Comparison of ENCODE assay signal across 1 cellular context in the genomic region with DNA sequence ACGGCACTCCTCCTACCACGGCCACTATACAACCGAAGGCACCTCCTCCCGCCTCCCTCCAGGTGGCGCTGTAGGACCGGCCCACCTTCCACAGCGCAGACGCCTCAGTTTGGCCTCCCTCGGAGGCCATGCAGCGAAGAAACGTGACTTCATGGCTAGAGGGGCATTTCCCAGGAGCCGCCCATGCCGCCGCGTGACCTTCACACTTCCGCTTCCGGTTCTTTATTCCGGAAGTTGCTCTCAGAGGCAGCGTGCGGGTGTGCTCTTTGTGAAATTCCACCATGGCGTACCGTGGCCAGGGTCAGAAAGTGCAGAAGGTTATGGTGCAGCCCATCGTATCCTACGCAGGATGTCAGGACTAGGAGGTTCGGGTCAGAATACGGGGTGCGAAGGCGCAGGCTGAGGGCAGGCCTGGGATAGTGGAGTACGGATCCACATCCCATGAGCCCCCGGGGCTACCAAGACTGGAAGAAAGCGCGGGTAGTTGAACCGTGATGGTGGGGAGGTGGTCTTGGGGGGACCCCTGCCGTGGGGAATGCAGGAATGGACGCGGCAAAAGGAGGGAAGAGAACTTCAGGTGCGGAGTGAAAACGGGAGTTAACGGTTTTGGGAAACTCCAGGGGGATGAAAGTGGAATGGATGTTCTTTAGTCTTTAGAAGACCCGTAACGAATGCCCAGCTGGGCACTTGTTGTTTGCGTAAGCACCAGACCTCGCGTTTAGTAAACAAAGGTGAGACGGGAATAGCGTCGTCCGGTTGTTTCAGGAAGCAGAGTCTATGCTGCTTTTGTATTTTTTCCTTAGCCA.
TF ChIP-seq lines count a peak whose summit lies in the region.

A gene (plus strand): TSS at position 221 of the 806 bp plus-strand sequence. CDS start 61 bp downstream, at position 282.

TF ChIP-seq in K562, 482 proteins besides CTCF, POLR2A, EP300 and RAD21 (continued from another document and continues in another):
- peak; percentile 99 for TF ChIP-seq SP2 (IDR thresholded peaks at IDR 0.05; ENCODE audit: extremely low read depth, low read depth, low read length, poor library complexity, severe bottlenecking)
- TF ChIP-seq, protein P1, sequence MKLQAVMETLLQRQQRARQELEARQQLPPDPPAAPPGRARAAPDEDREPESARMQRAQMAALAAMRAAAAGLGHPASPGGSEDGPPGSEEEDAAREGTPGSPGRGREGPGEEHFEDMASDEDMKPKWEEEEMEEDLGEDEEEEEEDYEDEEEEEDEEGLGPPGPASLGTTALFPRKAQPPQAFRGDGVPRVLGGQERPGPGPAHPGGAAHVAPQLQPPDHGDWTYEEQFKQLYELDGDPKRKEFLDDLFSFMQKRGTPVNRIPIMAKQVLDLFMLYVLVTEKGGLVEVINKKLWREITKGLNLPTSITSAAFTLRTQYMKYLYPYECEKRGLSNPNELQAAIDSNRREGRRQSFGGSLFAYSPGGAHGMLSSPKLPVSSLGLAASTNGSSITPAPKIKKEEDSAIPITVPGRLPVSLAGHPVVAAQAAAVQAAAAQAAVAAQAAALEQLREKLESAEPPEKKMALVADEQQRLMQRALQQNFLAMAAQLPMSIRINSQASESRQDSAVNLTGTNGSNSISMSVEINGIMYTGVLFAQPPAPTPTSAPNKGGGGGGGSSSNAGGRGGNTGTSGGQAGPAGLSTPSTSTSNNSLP (IDR thresholded peaks at IDR 0.05; ENCODE audit: borderline replicate concordance, low read depth, low read length): peak; percentile 78; the same call in 1 of the 2 replicates
- TF ChIP-seq, protein P2, sequence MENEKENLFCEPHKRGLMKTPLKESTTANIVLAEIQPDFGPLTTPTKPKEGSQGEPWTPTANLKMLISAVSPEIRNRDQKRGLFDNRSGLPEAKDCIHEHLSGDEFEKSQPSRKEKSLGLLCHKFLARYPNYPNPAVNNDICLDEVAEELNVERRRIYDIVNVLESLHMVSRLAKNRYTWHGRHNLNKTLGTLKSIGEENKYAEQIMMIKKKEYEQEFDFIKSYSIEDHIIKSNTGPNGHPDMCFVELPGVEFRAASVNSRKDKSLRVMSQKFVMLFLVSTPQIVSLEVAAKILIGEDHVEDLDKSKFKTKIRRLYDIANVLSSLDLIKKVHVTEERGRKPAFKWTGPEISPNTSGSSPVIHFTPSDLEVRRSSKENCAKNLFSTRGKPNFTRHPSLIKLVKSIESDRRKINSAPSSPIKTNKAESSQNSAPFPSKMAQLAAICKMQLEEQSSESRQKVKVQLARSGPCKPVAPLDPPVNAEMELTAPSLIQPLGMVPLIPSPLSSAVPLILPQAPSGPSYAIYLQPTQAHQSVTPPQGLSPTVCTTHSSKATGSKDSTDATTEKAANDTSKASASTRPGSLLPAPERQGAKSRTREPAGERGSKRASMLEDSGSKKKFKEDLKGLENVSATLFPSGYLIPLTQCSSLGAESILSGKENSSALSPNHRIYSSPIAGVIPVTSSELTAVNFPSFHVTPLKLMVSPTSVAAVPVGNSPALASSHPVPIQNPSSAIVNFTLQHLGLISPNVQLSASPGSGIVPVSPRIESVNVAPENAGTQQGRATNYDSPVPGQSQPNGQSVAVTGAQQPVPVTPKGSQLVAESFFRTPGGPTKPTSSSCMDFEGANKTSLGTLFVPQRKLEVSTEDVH (IDR thresholded peaks at IDR 0.05; ENCODE audit: low read depth, partially characterized antibody): peak; percentile 99
- peak; percentile 97 for TF ChIP-seq TAF7 (tag; IDR thresholded peaks at IDR 0.05)
- peak; percentile 60 for TF ChIP-seq HNRNPLL (IDR thresholded peaks at IDR 0.05; ENCODE audit: low read depth, low read length, poor library complexity, severe bottlenecking)
- TF ChIP-seq CCAR2 (IDR thresholded peaks at IDR 0.05; ENCODE audit: low read depth, low read length): peak; percentile 89; the same call in 1 of the 2 replicates
- peak; percentile 83 for TF ChIP-seq CTBP1 (IDR thresholded peaks at IDR 0.05; ENCODE audit: borderline replicate concordance)
- peak; percentile 66; the same call in 1 of the 2 replicates for TF ChIP-seq NR1H2 (CRISPR knock-in tag; IDR thresholded peaks at IDR 0.05)
- peak; percentile 99 for TF ChIP-seq GABPB1 (CRISPR knock-in tag; IDR thresholded peaks at IDR 0.05)
- TF ChIP-seq PHF8 (IDR thresholded peaks at IDR 0.05; ENCODE audit: borderline replicate concordance, low read length): peak; percentile 98
- TF ChIP-seq, protein P3, sequence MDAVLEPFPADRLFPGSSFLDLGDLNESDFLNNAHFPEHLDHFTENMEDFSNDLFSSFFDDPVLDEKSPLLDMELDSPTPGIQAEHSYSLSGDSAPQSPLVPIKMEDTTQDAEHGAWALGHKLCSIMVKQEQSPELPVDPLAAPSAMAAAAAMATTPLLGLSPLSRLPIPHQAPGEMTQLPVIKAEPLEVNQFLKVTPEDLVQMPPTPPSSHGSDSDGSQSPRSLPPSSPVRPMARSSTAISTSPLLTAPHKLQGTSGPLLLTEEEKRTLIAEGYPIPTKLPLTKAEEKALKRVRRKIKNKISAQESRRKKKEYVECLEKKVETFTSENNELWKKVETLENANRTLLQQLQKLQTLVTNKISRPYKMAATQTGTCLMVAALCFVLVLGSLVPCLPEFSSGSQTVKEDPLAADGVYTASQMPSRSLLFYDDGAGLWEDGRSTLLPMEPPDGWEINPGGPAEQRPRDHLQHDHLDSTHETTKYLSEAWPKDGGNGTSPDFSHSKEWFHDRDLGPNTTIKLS (IDR thresholded peaks at IDR 0.05; ENCODE audit: borderline replicate concordance, low read depth): peak; percentile 95
- TF ChIP-seq TCF7L2 (IDR thresholded peaks at IDR 0.05; ENCODE audit: low read depth, low read length): peak; percentile 24; the same call in 1 of the 2 replicates
- TF ChIP-seq CSDE1 (IDR thresholded peaks at IDR 0.05): no peak; a peak in 2 of 4 replicates
- no peak for TF ChIP-seq ZNF785 (CRISPR knock-in tag; IDR thresholded peaks at IDR 0.05)
- TF ChIP-seq KLF6 (CRISPR knock-in tag; IDR thresholded peaks at IDR 0.05; ENCODE audit: borderline replicate concordance): peak; percentile 91; the same call in 1 of the 2 replicates
- TF ChIP-seq KLF16 (IDR thresholded peaks at IDR 0.05): peak; percentile 50; the same call in 1 of the 2 replicates
- peak; percentile 98 for TF ChIP-seq NR2C2 (CRISPR knock-in tag; IDR thresholded peaks at IDR 0.05)
- TF ChIP-seq NR2C2 (tag; IDR thresholded peaks at IDR 0.05): peak; percentile 99
- TF ChIP-seq, protein P4, sequence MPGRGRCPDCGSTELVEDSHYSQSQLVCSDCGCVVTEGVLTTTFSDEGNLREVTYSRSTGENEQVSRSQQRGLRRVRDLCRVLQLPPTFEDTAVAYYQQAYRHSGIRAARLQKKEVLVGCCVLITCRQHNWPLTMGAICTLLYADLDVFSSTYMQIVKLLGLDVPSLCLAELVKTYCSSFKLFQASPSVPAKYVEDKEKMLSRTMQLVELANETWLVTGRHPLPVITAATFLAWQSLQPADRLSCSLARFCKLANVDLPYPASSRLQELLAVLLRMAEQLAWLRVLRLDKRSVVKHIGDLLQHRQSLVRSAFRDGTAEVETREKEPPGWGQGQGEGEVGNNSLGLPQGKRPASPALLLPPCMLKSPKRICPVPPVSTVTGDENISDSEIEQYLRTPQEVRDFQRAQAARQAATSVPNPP (IDR thresholded peaks at IDR 0.05; ENCODE audit: borderline replicate concordance, insufficient read depth, insufficient read length): no peak
- TF ChIP-seq TAF1 (IDR thresholded peaks at IDR 0.05; ENCODE audit: control insufficient read depth, extremely low read depth, insufficient read depth, low read length, severe bottlenecking): peak; percentile 95
- no peak for TF ChIP-seq SREBF2 (CRISPR knock-in tag; IDR thresholded peaks at IDR 0.05)
- peak; percentile 81 for TF ChIP-seq RNF2 (IDR thresholded peaks at IDR 0.05)
- TF ChIP-seq NCOR1 (IDR thresholded peaks at IDR 0.05): peak; percentile 68
- TF ChIP-seq, protein P5, sequence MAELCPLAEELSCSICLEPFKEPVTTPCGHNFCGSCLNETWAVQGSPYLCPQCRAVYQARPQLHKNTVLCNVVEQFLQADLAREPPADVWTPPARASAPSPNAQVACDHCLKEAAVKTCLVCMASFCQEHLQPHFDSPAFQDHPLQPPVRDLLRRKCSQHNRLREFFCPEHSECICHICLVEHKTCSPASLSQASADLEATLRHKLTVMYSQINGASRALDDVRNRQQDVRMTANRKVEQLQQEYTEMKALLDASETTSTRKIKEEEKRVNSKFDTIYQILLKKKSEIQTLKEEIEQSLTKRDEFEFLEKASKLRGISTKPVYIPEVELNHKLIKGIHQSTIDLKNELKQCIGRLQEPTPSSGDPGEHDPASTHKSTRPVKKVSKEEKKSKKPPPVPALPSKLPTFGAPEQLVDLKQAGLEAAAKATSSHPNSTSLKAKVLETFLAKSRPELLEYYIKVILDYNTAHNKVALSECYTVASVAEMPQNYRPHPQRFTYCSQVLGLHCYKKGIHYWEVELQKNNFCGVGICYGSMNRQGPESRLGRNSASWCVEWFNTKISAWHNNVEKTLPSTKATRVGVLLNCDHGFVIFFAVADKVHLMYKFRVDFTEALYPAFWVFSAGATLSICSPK (IDR thresholded peaks at IDR 0.05; ENCODE audit: borderline replicate concordance): peak; percentile 25; the same call in 1 of the 2 replicates
- TF ChIP-seq NR2C1 (IDR thresholded peaks at IDR 0.05): peak; percentile 99
- TF ChIP-seq NR2C1 (tag; IDR thresholded peaks at IDR 0.05): peak; percentile 100
- peak; percentile 78 to 82 for TF ChIP-seq NRF1 (conservative IDR thresholded peaks at IDR 0.05 in 1 of 2, IDR thresholded peaks at IDR 0.05 in 1 of 2)
- TF ChIP-seq, protein P6, sequence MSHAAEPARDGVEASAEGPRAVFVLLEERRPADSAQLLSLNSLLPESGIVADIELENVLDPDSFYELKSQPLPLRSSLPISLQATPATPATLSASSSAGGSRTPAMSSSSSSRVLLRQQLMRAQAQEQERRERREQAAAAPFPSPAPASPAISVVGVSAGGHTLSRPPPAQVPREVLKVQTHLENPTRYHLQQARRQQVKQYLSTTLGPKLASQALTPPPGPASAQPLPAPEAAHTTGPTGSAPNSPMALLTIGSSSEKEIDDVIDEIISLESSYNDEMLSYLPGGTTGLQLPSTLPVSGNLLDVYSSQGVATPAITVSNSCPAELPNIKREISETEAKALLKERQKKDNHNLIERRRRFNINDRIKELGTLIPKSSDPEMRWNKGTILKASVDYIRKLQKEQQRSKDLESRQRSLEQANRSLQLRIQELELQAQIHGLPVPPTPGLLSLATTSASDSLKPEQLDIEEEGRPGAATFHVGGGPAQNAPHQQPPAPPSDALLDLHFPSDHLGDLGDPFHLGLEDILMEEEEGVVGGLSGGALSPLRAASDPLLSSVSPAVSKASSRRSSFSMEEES (CRISPR knock-in tag; IDR thresholded peaks at IDR 0.05): peak; percentile 64
- peak; percentile 96 for TF ChIP-seq TRIM28 (IDR thresholded peaks at IDR 0.05)
- TF ChIP-seq SIN3B (IDR thresholded peaks at IDR 0.05; ENCODE audit: low read depth): peak; percentile 95
- TF ChIP-seq, protein P7, sequence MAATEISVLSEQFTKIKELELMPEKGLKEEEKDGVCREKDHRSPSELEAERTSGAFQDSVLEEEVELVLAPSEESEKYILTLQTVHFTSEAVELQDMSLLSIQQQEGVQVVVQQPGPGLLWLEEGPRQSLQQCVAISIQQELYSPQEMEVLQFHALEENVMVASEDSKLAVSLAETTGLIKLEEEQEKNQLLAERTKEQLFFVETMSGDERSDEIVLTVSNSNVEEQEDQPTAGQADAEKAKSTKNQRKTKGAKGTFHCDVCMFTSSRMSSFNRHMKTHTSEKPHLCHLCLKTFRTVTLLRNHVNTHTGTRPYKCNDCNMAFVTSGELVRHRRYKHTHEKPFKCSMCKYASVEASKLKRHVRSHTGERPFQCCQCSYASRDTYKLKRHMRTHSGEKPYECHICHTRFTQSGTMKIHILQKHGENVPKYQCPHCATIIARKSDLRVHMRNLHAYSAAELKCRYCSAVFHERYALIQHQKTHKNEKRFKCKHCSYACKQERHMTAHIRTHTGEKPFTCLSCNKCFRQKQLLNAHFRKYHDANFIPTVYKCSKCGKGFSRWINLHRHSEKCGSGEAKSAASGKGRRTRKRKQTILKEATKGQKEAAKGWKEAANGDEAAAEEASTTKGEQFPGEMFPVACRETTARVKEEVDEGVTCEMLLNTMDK (IDR thresholded peaks at IDR 0.05; ENCODE audit: borderline replicate concordance, insufficient read depth, low read depth, low read length, poor library complexity, severe bottlenecking): peak; percentile 40
- TF ChIP-seq FOSL1 (tag; conservative IDR thresholded peaks at IDR 0.05): peak; percentile 69
- TF ChIP-seq ZBTB7A (IDR thresholded peaks at IDR 0.05; ENCODE audit: borderline replicate concordance, control insufficient read depth, low read depth, low read length): peak; percentile 100
- TF ChIP-seq POLR2H (tag; IDR thresholded peaks at IDR 0.05; ENCODE audit: low read depth): peak; percentile 86
- TF ChIP-seq CBX3 (IDR thresholded peaks at IDR 0.05; ENCODE audit: borderline replicate concordance in 1 of 2, low read length in 2 of 2): peak in 1 of 2 experiments; percentile 86; a peak in 2 of 3 replicates
- no peak for TF ChIP-seq PTTG1 (tag; IDR thresholded peaks at IDR 0.05; ENCODE audit: low read depth)
- TF ChIP-seq, protein P8, sequence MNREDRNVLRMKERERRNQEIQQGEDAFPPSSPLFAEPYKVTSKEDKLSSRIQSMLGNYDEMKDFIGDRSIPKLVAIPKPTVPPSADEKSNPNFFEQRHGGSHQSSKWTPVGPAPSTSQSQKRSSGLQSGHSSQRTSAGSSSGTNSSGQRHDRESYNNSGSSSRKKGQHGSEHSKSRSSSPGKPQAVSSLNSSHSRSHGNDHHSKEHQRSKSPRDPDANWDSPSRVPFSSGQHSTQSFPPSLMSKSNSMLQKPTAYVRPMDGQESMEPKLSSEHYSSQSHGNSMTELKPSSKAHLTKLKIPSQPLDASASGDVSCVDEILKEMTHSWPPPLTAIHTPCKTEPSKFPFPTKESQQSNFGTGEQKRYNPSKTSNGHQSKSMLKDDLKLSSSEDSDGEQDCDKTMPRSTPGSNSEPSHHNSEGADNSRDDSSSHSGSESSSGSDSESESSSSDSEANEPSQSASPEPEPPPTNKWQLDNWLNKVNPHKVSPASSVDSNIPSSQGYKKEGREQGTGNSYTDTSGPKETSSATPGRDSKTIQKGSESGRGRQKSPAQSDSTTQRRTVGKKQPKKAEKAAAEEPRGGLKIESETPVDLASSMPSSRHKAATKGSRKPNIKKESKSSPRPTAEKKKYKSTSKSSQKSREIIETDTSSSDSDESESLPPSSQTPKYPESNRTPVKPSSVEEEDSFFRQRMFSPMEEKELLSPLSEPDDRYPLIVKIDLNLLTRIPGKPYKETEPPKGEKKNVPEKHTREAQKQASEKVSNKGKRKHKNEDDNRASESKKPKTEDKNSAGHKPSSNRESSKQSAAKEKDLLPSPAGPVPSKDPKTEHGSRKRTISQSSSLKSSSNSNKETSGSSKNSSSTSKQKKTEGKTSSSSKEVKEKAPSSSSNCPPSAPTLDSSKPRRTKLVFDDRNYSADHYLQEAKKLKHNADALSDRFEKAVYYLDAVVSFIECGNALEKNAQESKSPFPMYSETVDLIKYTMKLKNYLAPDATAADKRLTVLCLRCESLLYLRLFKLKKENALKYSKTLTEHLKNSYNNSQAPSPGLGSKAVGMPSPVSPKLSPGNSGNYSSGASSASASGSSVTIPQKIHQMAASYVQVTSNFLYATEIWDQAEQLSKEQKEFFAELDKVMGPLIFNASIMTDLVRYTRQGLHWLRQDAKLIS (CRISPR knock-in tag; IDR thresholded peaks at IDR 0.05): peak; percentile 34; the same call in 1 of the 2 replicates
- TF ChIP-seq, protein P9, sequence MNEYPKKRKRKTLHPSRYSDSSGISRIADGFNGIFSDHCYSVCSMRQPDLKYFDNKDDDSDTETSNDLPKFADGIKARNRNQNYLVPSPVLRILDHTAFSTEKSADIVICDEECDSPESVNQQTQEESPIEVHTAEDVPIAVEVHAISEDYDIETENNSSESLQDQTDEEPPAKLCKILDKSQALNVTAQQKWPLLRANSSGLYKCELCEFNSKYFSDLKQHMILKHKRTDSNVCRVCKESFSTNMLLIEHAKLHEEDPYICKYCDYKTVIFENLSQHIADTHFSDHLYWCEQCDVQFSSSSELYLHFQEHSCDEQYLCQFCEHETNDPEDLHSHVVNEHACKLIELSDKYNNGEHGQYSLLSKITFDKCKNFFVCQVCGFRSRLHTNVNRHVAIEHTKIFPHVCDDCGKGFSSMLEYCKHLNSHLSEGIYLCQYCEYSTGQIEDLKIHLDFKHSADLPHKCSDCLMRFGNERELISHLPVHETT (CRISPR knock-in tag; conservative IDR thresholded peaks at IDR 0.05 in 1 of 2, IDR thresholded peaks at IDR 0.05 in 1 of 2): peak in 1 of 2 experiments; percentile 94; a peak in 2 of 4 replicates
